32 cellular contexts compared by ENCODE assay signal in the genomic region with DNA sequence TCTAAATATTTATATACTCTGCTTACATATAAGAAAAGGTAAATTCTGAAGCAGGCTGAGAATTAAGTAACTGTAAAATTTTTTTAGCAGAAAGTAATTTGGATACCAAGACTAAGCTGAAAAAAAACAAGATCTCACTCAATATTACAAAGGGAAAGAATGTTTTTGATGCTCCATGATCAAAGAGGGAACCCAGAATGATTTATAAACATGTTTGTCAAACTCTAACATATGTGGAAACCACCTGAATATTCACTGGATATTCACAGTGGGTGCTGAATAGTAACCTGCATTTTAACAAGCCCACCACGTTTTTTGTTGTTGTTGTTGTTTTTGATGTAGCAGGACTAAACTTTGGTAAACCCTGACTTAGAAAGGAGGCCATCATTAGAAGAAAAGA.
"Had no signal": no experiment of that assay in that cellular context is flagged by ENCODE, and none has a peak within 500 bp of the region (broad histone marks: within the 10 kb centered on the region; RNA-seq: fewer than 3 reads in every experiment).

No MANE protein-coding gene starts in this region.

- H3K36me3 ChIP-seq: brain microvascular endothelial cell, cardiac muscle cell, SJCRH30 had no signal

- H3K4me3 ChIP-seq: cardiac muscle cell, SJCRH30, SK-N-MC had no signal

- ATAC-seq: activated CD8-positive, alpha-beta T cell treated with anti-CD3 and anti-CD28 coated beads for 36 hours; activated T-cell treated with anti-CD3 and anti-CD28 coated beads, Interleukin-2, amount 50 U/mL, for 72 hours; activated T-helper 17 cell treated with anti-CD3 and anti-CD28 coated beads, Interleukin-2, amount 50 U/mL, for 72 hours; Panc1 had no signal

- H3K4me1 ChIP-seq: SJCRH30 had no signal

- FAIRE-seq: TTC549 had no signal

- DNase-seq: activated CD4-positive, alpha-beta T cell treated with anti-CD3 and anti-CD28 coated beads, Interleukin-2, amount 10 ng/mL, durations not matched to agents 24 days and 14 days; activated CD4-positive, alpha-beta T cell treated with anti-CD3 and anti-CD28 coated beads, Interleukin-2, amount 50 U/mL, for 4 hours; activated CD8-positive, alpha-beta T cell treated with anti-CD3 and anti-CD28 coated beads for 36 hours; activated effector memory CD4-positive, alpha-beta T cell treated with anti-CD3 and anti-CD28 coated beads, Interleukin-2, amount 50 U/mL, for 16 hours; activated naive CD4-positive, alpha-beta T cell; activated naive CD4-positive, alpha-beta T cell treated with anti-CD3 and anti-CD28 coated beads, Interleukin-2, amount 50 U/mL, for 16 hours; activated naive CD8-positive, alpha-beta T cell treated with anti-CD3 and anti-CD28 coated beads for 36 hours; activated T-cell treated with anti-CD3 and anti-CD28 coated beads, Interleukin-2, amount 50 U/mL, for 1 hour; activated T-cell treated with anti-CD3 and anti-CD28 coated beads, Interleukin-2, amount 50 U/mL, for 72 hours; amniotic stem cell; aorta; brain microvascular endothelial cell; Karpas-422; NCI-H1105; NCI-H1436; NCI-H1694; NCI-H1930; NCI-H2081 treated with DMSO at 0.1 percent for 48 hours; NCI-H345; NCI-H510A; NCI-H526 treated with DMSO at 0.1 percent for 48 hours; NCI-H82; SHP77; SJCRH30 had no signal

- H3K27ac ChIP-seq: brain microvascular endothelial cell, cardiac muscle cell, SJCRH30, SK-N-MC had no signal

- H3K9me3 Mint-ChIP-seq: activated CD8-positive, alpha-beta T cell treated with anti-CD3 and anti-CD28 coated beads for 36 hours; activated T-cell treated with anti-CD3 and anti-CD28 coated beads, Interleukin-2, amount 50 U/mL, for 72 hours; activated T-helper 17 cell treated with anti-CD3 and anti-CD28 coated beads, Interleukin-2, amount 50 U/mL, for 72 hours; central memory CD8-positive, alpha-beta T cell had no signal

- H3K27me3 ChIP-seq: brain microvascular endothelial cell, cardiac muscle cell, SJCRH30 had no signal

- H3K27me3 Mint-ChIP-seq: activated CD4-positive, alpha-beta T cell treated with anti-CD3 and anti-CD28 coated beads, Interleukin-2, amount 10 ng/mL, durations not matched to agents 24 days and 14 days; activated CD8-positive, alpha-beta T cell treated with anti-CD3 and anti-CD28 coated beads for 36 hours; activated naive CD8-positive, alpha-beta T cell treated with anti-CD3 and anti-CD28 coated beads for 36 hours; activated T-helper 17 cell treated with anti-CD3 and anti-CD28 coated beads, Interleukin-2, amount 50 U/mL, for 72 hours; central memory CD8-positive, alpha-beta T cell had no signal

- H3K9me3 ChIP-seq: SJCRH30 had no signal

- H3K27ac Mint-ChIP-seq: activated CD4-positive, alpha-beta T cell treated with anti-CD3 and anti-CD28 coated beads, Interleukin-2, amount 10 ng/mL, durations not matched to agents 24 days and 14 days; activated CD8-positive, alpha-beta T cell treated with anti-CD3 and anti-CD28 coated beads for 36 hours; activated naive CD8-positive, alpha-beta T cell treated with anti-CD3 and anti-CD28 coated beads for 36 hours; activated T-cell treated with anti-CD3 and anti-CD28 coated beads, Interleukin-2, amount 50 U/mL, for 72 hours; activated T-helper 17 cell treated with anti-CD3 and anti-CD28 coated beads, Interleukin-2, amount 50 U/mL, for 72 hours; T-helper 2 cell treated with Interferon-gamma antibody and Interleukin-4, amounts not matched to agents 5 μg/mL and 100 μg/mL, for 36 hours had no signal

- H3K4me3 Mint-ChIP-seq: activated CD4-positive, alpha-beta T cell treated with anti-CD3 and anti-CD28 coated beads, Interleukin-2, amount 10 ng/mL, durations not matched to agents 24 days and 14 days; activated CD8-positive, alpha-beta T cell treated with anti-CD3 and anti-CD28 coated beads for 36 hours; activated naive CD8-positive, alpha-beta T cell treated with anti-CD3 and anti-CD28 coated beads for 36 hours; activated T-cell treated with anti-CD3 and anti-CD28 coated beads, Interleukin-2, amount 50 U/mL, for 72 hours; activated T-helper 17 cell treated with anti-CD3 and anti-CD28 coated beads, Interleukin-2, amount 50 U/mL, for 72 hours; central memory CD8-positive, alpha-beta T cell; T-helper 1 cell treated with Interleukin-12 subunit alpha and Interleukin-12 subunit beta and Interleukin-4 antibody, amounts not matched to agents 30 μg/mL and 1 μg/mL, for 36 hours; T-helper 2 cell treated with Interferon-gamma antibody and Interleukin-4, amounts not matched to agents 5 μg/mL and 100 μg/mL, for 36 hours had no signal
